In genomic region chr10:80444646-80445319, GRCh38 we compare ENCODE assay signal across 8 cellular contexts. TPM values are rescaled to one million over a fixed set of nuclear protein-coding genes. Genes with fewer than 3 reads are reported as not detected.
DNase-seq lines count a peak whose midpoint lies in the region; ATAC-seq, FAIRE-seq and TF ChIP-seq lines count a peak whose summit lies in the region.

No MANE protein-coding gene starts in this region.

- no peaks in the 10 kb centered on the region for H3K27me3 Mint-ChIP-seq in T-helper 17 cell

- H3K27ac ChIP-seq in Karpas-422 (ENCODE audit: low read length), result no peak overlapping the region
- H3K27ac ChIP-seq in brain microvascular endothelial cell, result no peak overlapping the region

- H4K20me1 ChIP-seq in Karpas-422 (ENCODE audit: insufficient read depth, low read depth, low read length), result no peaks in the 10 kb centered on the region; the same call in 1 of the 2 replicates

- no peaks in the 10 kb centered on the region for H3K79me2 ChIP-seq in Karpas-422 (ENCODE audit: low read length)

- in situ Hi-C loops in brain microvascular endothelial cell (cut with HindIII; ENCODE audit: low pct_ligation_motif_present, low sequenced_read_pairs), result no loop called here

- H2AFZ ChIP-seq in Karpas-422 (ENCODE audit: low read length), result no peak overlapping the region

- H3K4me3 ChIP-seq in Karpas-422 (ENCODE audit: low read length) (no peak overlapping the region), brain microvascular endothelial cell (ENCODE audit: low read depth, low read length) (no peak overlapping the region)

- H3K4me1 ChIP-seq in Karpas-422 (ENCODE audit: low read length), result no peaks in the 10 kb centered on the region

- TF ChIP-seq CTCF in brain microvascular endothelial cell (IDR thresholded peaks at IDR 0.05; ENCODE audit: low read depth, low read length, missing control alignments), result peak; percentile 89

- no peak overlapping the region for H3K9ac ChIP-seq in Karpas-422 (ENCODE audit: low read length)

- H3K36me3 ChIP-seq in Karpas-422 (ENCODE audit: insufficient read depth, low read length), result no peaks in the 10 kb centered on the region
- H3K36me3 ChIP-seq in brain microvascular endothelial cell (replicated peaks), result no peaks in the 10 kb centered on the region

- peak overlapping the region; percentile 78 for H3K27ac Mint-ChIP-seq in T-helper 17 cell

- TF ChIP-seq POLR2A in H54 (IDR thresholded peaks at IDR 0.05; ENCODE audit: low read depth, low read length), result no peak

- peaks cover 39% of the 10 kb centered on the region for H3K4me1 Mint-ChIP-seq in T-helper 17 cell

- no peaks in the 10 kb centered on the region for H3K36me3 Mint-ChIP-seq in T-helper 17 cell (ENCODE audit: low read depth)

- peak overlapping the region; percentile 12 for H3K4me3 Mint-ChIP-seq in T-helper 17 cell

- H3K9me2 ChIP-seq in Karpas-422 (replicated peaks; ENCODE audit: insufficient read depth, low read length), result no peaks in the 10 kb centered on the region

- ATAC-seq in T-helper 17 cell, result peak; percentile 89

- H3K27me3 ChIP-seq in Karpas-422 (ENCODE audit: low read length) (no peaks in the 10 kb centered on the region), brain microvascular endothelial cell (replicated peaks) (no peaks in the 10 kb centered on the region)

- no peak overlapping the region for H3K4me2 ChIP-seq in Karpas-422 (ENCODE audit: low read depth, low read length, poor library complexity, severe bottlenecking)

- DNase-seq in NCI-H1417 (lab: John Stamatoyannopoulos, UW), result peak; percentile 52 to 67 (median 60)
- no peak for DNase-seq in NCI-H1417 treated with DMSO at 0.1 percent for 48 hours (lab: John Stamatoyannopoulos, UW)
- peak; percentile 86 for DNase-seq in H54 (ENCODE audit: insufficient read length, low spot score)
- DNase-seq in Karpas-422, result peak; percentile 65
- DNase-seq in T-helper 17 cell, result no peak
- peak; percentile 56 for DNase-seq in brain microvascular endothelial cell
- peak; percentile 79 for DNase-seq in inferior parietal cortex (ENCODE audit: extremely low spot score)
- DNase-seq in stimulated activated CD4-positive, alpha-beta T cell treated with anti-CD3 and anti-CD28 coated beads, Interleukin-1b, Interleukin-23, amount 100 ng/mL, for 1 hour (ENCODE audit: low read depth in 2 of 2), result peak; percentile 39 to 56

- peak; percentile 38 for FAIRE-seq in H54 (lab: Jason Lieb, UNC)

- H3K9me3 ChIP-seq in Karpas-422 (ENCODE audit: low read length), result no peaks in the 10 kb centered on the region
- no peaks in the 10 kb centered on the region for H3K9me3 ChIP-seq in T-helper 17 cell (ENCODE audit: control insufficient read depth, low read length, poor library complexity, severe bottlenecking)

RNA-seq across cellular contexts. Expression of gene TSPAN14, which starts 9.3 kb away (rescaled TPM):
- 3.4 TPM in 2 replicates for total RNA-seq in Karpas-422 (2014; rRNA removed; shearing (Covaris generic); ENCODE audit: low replicate concordance)
- total RNA-seq in T-helper 17 cell, result 100 to 1,000 TPM; 118 to 139 TPM

RNA-seq across cellular contexts. Expression of gene PRXL2A, which starts 36.4 kb away (rescaled TPM):
- total RNA-seq in Karpas-422 (2014; rRNA removed; shearing (Covaris generic); ENCODE audit: low replicate concordance), result 1.7 and 7.2 TPM in 2 replicates
- total RNA-seq in T-helper 17 cell, result 1 to 10 TPM in 1 of 2 donors, under 1 TPM in 1; 0.94 to 1.5 TPM

Comparison
In these comparisons a context has a peak if more than half of its experiments do, and no peak if none do; other contexts are left out.
1. DNase-seq: peak in NCI-H1417 (3 of 3), H54 (single experiment), Karpas-422 (single experiment), brain microvascular endothelial cell (single experiment), inferior parietal cortex (single experiment) and stimulated activated CD4-positive, alpha-beta T cell treated with anti-CD3 and anti-CD28 coated beads, Interleukin-1b, Interleukin-23, amount 100 ng/mL, for 1 hour (2 of 2); none in NCI-H1417 treated with DMSO at 0.1 percent for 48 hours (single experiment) and T-helper 17 cell (0 of 3).
2. RNA of gene TSPAN14, which starts 9.3 kb away (total RNA-seq): 118 to 139 TPM in T-helper 17 cell; 3.4 TPM in Karpas-422; every median in the first group is over 10 times any median in the second.